Comparison of ENCODE assay signal across 1 cellular context in genomic region chr1:37846634-37847339, GRCh38.
A peak's percentile ranks its signal among the peaks of the same experiment; 100 is the strongest.
TF ChIP-seq lines count a peak whose summit lies in the region.

No MANE protein-coding gene starts in this region.

TF ChIP-seq in GM12878, 131 proteins besides CTCF, POLR2A, EP300 and RAD21:
- TF ChIP-seq SIN3A (IDR thresholded peaks at IDR 0.05; ENCODE audit: low read depth, low read length) (no peak), PBX3 (IDR thresholded peaks at IDR 0.05; ENCODE audit: insufficient replicate concordance, low read depth, low read length) (no peak), LARP7 (IDR thresholded peaks at IDR 0.05) (no peak), TCF12 (IDR thresholded peaks at IDR 0.05; ENCODE audit: low read depth, low read length) (peak; percentile 61; the same call in 1 of the 2 replicates), RELB (IDR thresholded peaks at IDR 0.05; ENCODE audit: low read depth) (no peak), SRF (IDR thresholded peaks at IDR 0.05; ENCODE audit: low read depth in 2 of 2, low read length in 2 of 2) (no peak), SP1 (IDR thresholded peaks at IDR 0.05; ENCODE audit: low read depth, low read length) (no peak), IKZF2 (IDR thresholded peaks at IDR 0.05) (peak; percentile 36 to 55), TBL1XR1 (IDR thresholded peaks at IDR 0.05; ENCODE audit: low read depth, low read length) (no peak), IKZF1 (conservative IDR thresholded peaks at IDR 0.05) (0 out of 2 replicates have a peak, but pooled peaks have one; percentile 30), HCFC1 (IDR thresholded peaks at IDR 0.05; ENCODE audit: low read length) (0 out of 2 replicates have a peak, but pooled peaks have one; percentile 13), FOXK2 (IDR thresholded peaks at IDR 0.05) (no peak), ZNF217 (IDR thresholded peaks at IDR 0.05) (no peak), FOXM1 (IDR thresholded peaks at IDR 0.05; ENCODE audit: low read depth, low read length) (no peak), CHD1 (IDR thresholded peaks at IDR 0.05; ENCODE audit: low read depth, low read length) (no peak), BCL11A (IDR thresholded peaks at IDR 0.05; ENCODE audit: low read depth, low read length) (no peak), TCF3 (IDR thresholded peaks at IDR 0.05; ENCODE audit: borderline replicate concordance, insufficient read depth, low read depth, low read length) (no peak), NFXL1 (IDR thresholded peaks at IDR 0.05; ENCODE audit: borderline replicate concordance) (no peak), MTA2 (IDR thresholded peaks at IDR 0.05; ENCODE audit: low read depth) (no peak)
